In the genomic region with DNA sequence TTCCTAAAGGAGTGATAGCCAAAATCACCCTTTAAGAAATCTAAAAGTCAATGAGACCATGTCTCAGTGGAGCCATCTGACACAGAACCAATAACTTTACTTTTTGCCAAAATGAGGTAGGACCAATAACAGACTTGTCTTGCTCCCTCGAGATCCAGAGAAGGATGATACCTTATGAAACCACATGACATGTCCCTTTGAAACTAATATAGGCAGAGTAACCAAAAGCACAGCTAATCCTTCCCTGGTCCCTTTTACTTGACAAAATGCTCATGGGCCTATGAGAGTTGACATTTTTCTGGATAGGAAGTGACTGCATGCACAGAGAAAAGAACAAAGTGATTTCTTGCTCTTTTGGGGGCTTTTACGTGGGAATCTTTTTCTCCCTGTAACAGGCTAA, we compare ENCODE assay signal across 29 cellular contexts.
DNase-seq lines count a peak whose midpoint lies in the region; ATAC-seq and TF ChIP-seq lines count a peak whose summit lies in the region.
"Had no signal": no experiment of that assay in that cellular context is flagged by ENCODE, and none has a peak within 500 bp of the region (broad histone marks: within the 10 kb centered on the region; RNA-seq: fewer than 3 reads in every experiment).

No MANE protein-coding gene starts in this region.

- H3K4me1 Mint-ChIP-seq in activated naive CD4-positive, alpha-beta T cell treated with anti-CD3 and anti-CD28 coated beads for 36 hours (ENCODE audit: low read depth) = peaks cover 26% of the 10 kb centered on the region

- H3K27me3 ChIP-seq in OCI-LY3 (ENCODE audit: low read depth, low read length) = no peaks in the 10 kb centered on the region
- H3K27me3 ChIP-seq in gastrocnemius medialis = no peaks in the 10 kb centered on the region
- H3K27me3 ChIP-seq: BE2C, transverse colon had no signal

- TF ChIP-seq CTCF in GM12865 (IDR thresholded peaks at IDR 0.05; ENCODE audit: insufficient read depth, low read depth, low read length, missing control alignments) = no peak
- no peak for TF ChIP-seq CTCF in OCI-LY3 (IDR thresholded peaks at IDR 0.05; ENCODE audit: low read depth, low read length)
- TF ChIP-seq CTCF in gastrocnemius medialis (IDR thresholded peaks at IDR 0.05 in 4 of 5, conservative IDR thresholded peaks at IDR 0.05 in 1 of 5) = no peak

- H3K27ac Mint-ChIP-seq in activated naive CD4-positive, alpha-beta T cell treated with anti-CD3 and anti-CD28 coated beads for 36 hours = peak overlapping the region; percentile 85

- H3K27ac ChIP-seq in OCI-LY3 (ENCODE audit: low read length) (peak overlapping the region; percentile 100), gastrocnemius medialis (peak overlapping the region; percentile 6 to 98 (median 61))
- H3K27ac ChIP-seq: epithelial cell of prostate, transverse colon had no signal

- CTCF ChIA-PET in activated naive CD4-positive, alpha-beta T cell treated with anti-CD3 and anti-CD28 coated beads for 36 hours (lab: Charles Lee) = interaction anchor here (1.3 to 1.8 kb wide), 4 partner anchors 28 to 128 kb away, joined by 3 to 4 read pairs (median 4); no protein-coding TSS in a partner anchor

- in situ Hi-C loops in gastrocnemius medialis (cut with MboI; ENCODE audit: low sequenced_read_pairs in 4 of 4) = no loop called here

- no peaks in the 10 kb centered on the region for H3K27me3 Mint-ChIP-seq in activated naive CD4-positive, alpha-beta T cell treated with anti-CD3 and anti-CD28 coated beads for 36 hours (ENCODE audit: low read depth)
- H3K27me3 Mint-ChIP-seq: activated CD4-positive, alpha-beta memory T cell treated with anti-CD3 and anti-CD28 coated beads, Interleukin-2, amount 10 ng/mL, durations not matched to agents 7 days and 5 days; stimulated activated naive CD8-positive, alpha-beta T cell treated with anti-CD3 and anti-CD28 coated beads, Interleukin-15, amount 100 ng/mL, for 72 hours had no signal

- H3K79me2 ChIP-seq in OCI-LY3 (ENCODE audit: low read length) = no peaks in the 10 kb centered on the region

- H3K9me3 Mint-ChIP-seq in activated naive CD4-positive, alpha-beta T cell treated with anti-CD3 and anti-CD28 coated beads for 36 hours = no peaks in the 10 kb centered on the region
- H3K9me3 Mint-ChIP-seq: activated CD4-positive, alpha-beta memory T cell treated with anti-CD3 and anti-CD28 coated beads, Interleukin-2, amount 10 ng/mL, durations not matched to agents 7 days and 5 days; H9; stimulated activated naive CD8-positive, alpha-beta T cell treated with anti-CD3 and anti-CD28 coated beads, Interleukin-15, amount 100 ng/mL, for 72 hours had no signal

- peaks cover 81% of the 10 kb centered on the region for H3K4me1 ChIP-seq in OCI-LY3 (ENCODE audit: low read length)
- peaks cover 18 to 50% of the 10 kb centered on the region in 2 donors for H3K4me1 ChIP-seq in gastrocnemius medialis
- H3K4me1 ChIP-seq: BE2C had no signal

- ATAC-seq in gastrocnemius medialis (peak; percentile 53 to 77), GM18505 (IDR thresholded peaks at IDR 0.05; ENCODE audit: unreplicated experiment) (no peak)
- ATAC-seq: stimulated activated naive CD8-positive, alpha-beta T cell treated with anti-CD3 and anti-CD28 coated beads, Interleukin-15, amount 100 ng/mL, for 72 hours had no signal

- no peak for DNase-seq in activated naive CD4-positive, alpha-beta T cell treated with anti-CD3 and anti-CD28 coated beads for 36 hours
- DNase-seq in activated naive CD4-positive, alpha-beta T cell treated with anti-CD3 and anti-CD28 coated beads, Interleukin-2, amount 50 U/mL, for 16 hours = no peak
- DNase-seq in GM12865 (ENCODE audit: low read depth) = peak; percentile 55
- no peak for DNase-seq in gastrocnemius medialis
- DNase-seq in iPS-NIHi11 (ENCODE audit: low spot score) = no peak
- no peak for DNase-seq in putamen (ENCODE audit: low spot score)
- DNase-seq: activated CD4-positive, alpha-beta memory T cell treated with anti-CD3 and anti-CD28 coated beads, Interleukin-2, amount 10 ng/mL, durations not matched to agents 7 days and 5 days; activated CD4-positive, CD25-positive, alpha-beta regulatory T cell; activated gamma-delta T cell; amniotic stem cell; BE2C; Calu3; caudate nucleus; H9; hypothalamus; KG1; NCI-H1694; NCI-H2171 treated with DMSO at 0.1 percent for 48 hours; NCI-H524 treated with DMSO at 0.1 percent for 48 hours; nucleus accumbens; stimulated activated CD4-positive, alpha-beta T cell treated with anti-CD3 and anti-CD28 coated beads, Interleukin-2, amount 100 ng/mL, for 48 hours; stimulated activated naive CD8-positive, alpha-beta T cell treated with anti-CD3 and anti-CD28 coated beads, Interleukin-15, amount 100 ng/mL, for 72 hours; T1000; transverse colon had no signal

- H3K9me3 ChIP-seq in OCI-LY3 (ENCODE audit: insufficient read depth, low read length) (no peaks in the 10 kb centered on the region), gastrocnemius medialis (no peaks in the 10 kb centered on the region)
- H3K9me3 ChIP-seq: BE2C, transverse colon had no signal

- H3K4me3 ChIP-seq in GM12865 (ENCODE audit: low read depth, low read length) (peak overlapping the region; percentile 39), OCI-LY3 (ENCODE audit: low read length) (no peak overlapping the region; the same call in none of the 2 replicates), gastrocnemius medialis (no peak overlapping the region)
- H3K4me3 ChIP-seq: lung, smooth muscle cell, transverse colon had no signal

- intact Hi-C loops in activated naive CD4-positive, alpha-beta T cell treated with anti-CD3 and anti-CD28 coated beads for 36 hours (cut with micrococcal nuclease) = no loop called here
- intact Hi-C loops in gastrocnemius medialis (cut with DNase I; ENCODE audit: low total_unique reads) = no loop called here

- H3K4me3 Mint-ChIP-seq in activated naive CD4-positive, alpha-beta T cell treated with anti-CD3 and anti-CD28 coated beads for 36 hours = no peak overlapping the region
- H3K4me3 Mint-ChIP-seq: activated CD4-positive, alpha-beta memory T cell treated with anti-CD3 and anti-CD28 coated beads, Interleukin-2, amount 10 ng/mL, durations not matched to agents 7 days and 5 days; H9; stimulated activated naive CD8-positive, alpha-beta T cell treated with anti-CD3 and anti-CD28 coated beads, Interleukin-15, amount 100 ng/mL, for 72 hours had no signal

- H4K20me1 ChIP-seq in OCI-LY3 (ENCODE audit: insufficient read depth, low read length) = no peaks in the 10 kb centered on the region

- peaks cover 21% of the 10 kb centered on the region for H3K36me3 ChIP-seq in OCI-LY3 (replicated peaks; ENCODE audit: low read depth, low read length)
- peaks cover 0 to 31% of the 10 kb centered on the region in 2 donors for H3K36me3 ChIP-seq in gastrocnemius medialis

- peaks cover 5% of the 10 kb centered on the region for H3K36me3 Mint-ChIP-seq in activated naive CD4-positive, alpha-beta T cell treated with anti-CD3 and anti-CD28 coated beads for 36 hours (ENCODE audit: low read depth)

- no peak for TF ChIP-seq POLR2A in gastrocnemius medialis (IDR thresholded peaks at IDR 0.05)
- no peak for TF ChIP-seq POLR2A in GM18505 (IDR thresholded peaks at IDR 0.05; ENCODE audit: borderline replicate concordance, extremely low read depth, insufficient read depth, insufficient read length)

- peak overlapping the region; percentile 59 for H3K4me2 ChIP-seq in OCI-LY3 (ENCODE audit: low read length)
- H3K4me2 ChIP-seq: smooth muscle cell had no signal

- H3K9ac ChIP-seq in OCI-LY3 (ENCODE audit: low read length) = peak overlapping the region; percentile 66

- H2AFZ ChIP-seq in OCI-LY3 (ENCODE audit: low read depth, low read length) = no peak overlapping the region
